In genomic region chr7:117119192-117119924, GRCh38 we compare ENCODE assay signal across 9 cellular contexts.
DNase-seq lines count a peak whose midpoint lies in the region; ATAC-seq and TF ChIP-seq lines count a peak whose summit lies in the region.
"Had no signal": no experiment of that assay in that cellular context is flagged by ENCODE, and none has a peak within 500 bp of the region (broad histone marks: within the 10 kb centered on the region; RNA-seq: fewer than 3 reads in every experiment).

No MANE protein-coding gene starts in this region.

- H3K4me3 ChIP-seq in MM.1S (ENCODE audit: low read length) (no peak overlapping the region), adipocyte (ENCODE audit: low read length) (no peak overlapping the region), left ventricle myocardium inferior (no peak overlapping the region)
- H3K4me3 ChIP-seq: BLaER1 had no signal

- intact Hi-C loops in left ventricle myocardium inferior (cut with micrococcal nuclease), result no loop called here

- H3K27me3 ChIP-seq in MM.1S (replicated peaks; ENCODE audit: insufficient read depth, low read length) (no peaks in the 10 kb centered on the region), adipocyte (replicated peaks; ENCODE audit: control insufficient read depth, insufficient read depth, low read length) (no peaks in the 10 kb centered on the region), left ventricle myocardium inferior (ENCODE audit: low read depth) (no peaks in the 10 kb centered on the region)
- H3K27me3 ChIP-seq: BLaER1 had no signal

- no peak for ATAC-seq in GM18520 (IDR thresholded peaks at IDR 0.05; ENCODE audit: unreplicated experiment)

- H3K9ac ChIP-seq in MM.1S (ENCODE audit: low read length), result no peak overlapping the region
- no peak overlapping the region for H3K9ac ChIP-seq in adipocyte (ENCODE audit: low read length)
- H3K9ac ChIP-seq: BLaER1 had no signal

- H3K4me2 ChIP-seq in MM.1S (ENCODE audit: low read depth, low read length), result no peak overlapping the region
- H3K4me2 ChIP-seq: BLaER1 had no signal

- no peak overlapping the region for H2AFZ ChIP-seq in MM.1S (ENCODE audit: low read length)

- H3K9me3 ChIP-seq in MM.1S (replicated peaks; ENCODE audit: insufficient read depth, low read length), result no peaks in the 10 kb centered on the region
- H3K9me3 ChIP-seq in adipocyte (ENCODE audit: control insufficient read depth, low read length), result no peaks in the 10 kb centered on the region
- no peaks in the 10 kb centered on the region for H3K9me3 ChIP-seq in left ventricle myocardium inferior (replicated peaks)
- H3K9me3 ChIP-seq: BLaER1 had no signal

- no peaks in the 10 kb centered on the region for H4K20me1 ChIP-seq in MM.1S (ENCODE audit: insufficient read depth, low read length)
- H4K20me1 ChIP-seq: BLaER1 had no signal

- no peaks in the 10 kb centered on the region for H3K9me2 ChIP-seq in MM.1S (replicated peaks; ENCODE audit: insufficient read depth, low read length)

- H3K4me1 ChIP-seq in MM.1S (ENCODE audit: low read length) (peaks cover 4% of the 10 kb centered on the region), adipocyte (ENCODE audit: control insufficient read depth, insufficient read depth, low read length) (peaks cover 3% of the 10 kb centered on the region), left ventricle myocardium inferior (peaks cover 29% of the 10 kb centered on the region)
- H3K4me1 ChIP-seq: BLaER1 had no signal

- peak; percentile 70 to 95 (median 85) for DNase-seq in NCI-H1417 (lab: John Stamatoyannopoulos, UW)
- no peak for DNase-seq in NCI-H1417 treated with DMSO at 0.1 percent for 48 hours (lab: John Stamatoyannopoulos, UW)
- DNase-seq in MM.1S, result peak; percentile 83
- DNase-seq in SKM-1 treated with dmso at 0.1 percent for 144 hours (lab: John Stamatoyannopoulos, UW; ENCODE audit: unreplicated experiment), result peak; percentile 60
- peak; percentile 93 for DNase-seq in adipocyte (ENCODE audit: low read depth)
- peak; percentile 72 for DNase-seq in left ventricle myocardium inferior
- peak; percentile 47 for DNase-seq in retina

- no peaks in the 10 kb centered on the region for H3K36me3 ChIP-seq in MM.1S (replicated peaks; ENCODE audit: insufficient read depth, low read length)
- H3K36me3 ChIP-seq in adipocyte (ENCODE audit: control insufficient read depth, insufficient read depth, low read length, severe bottlenecking), result no peaks in the 10 kb centered on the region
- H3K36me3 ChIP-seq in left ventricle myocardium inferior, result peaks cover 8% of the 10 kb centered on the region
- H3K36me3 ChIP-seq: BLaER1 had no signal

- peaks cover 2% of the 10 kb centered on the region for H3F3A ChIP-seq in MM.1S (ENCODE audit: insufficient read depth, low read length)

- peak; percentile 94 for TF ChIP-seq CTCF in MM.1S (IDR thresholded peaks at IDR 0.05; ENCODE audit: low read length)
- TF ChIP-seq CTCF in left ventricle myocardium inferior (IDR thresholded peaks at IDR 0.05; ENCODE audit: borderline replicate concordance), result peak; percentile 91

- H3K27ac ChIP-seq in MM.1S (ENCODE audit: low read length) (no peak overlapping the region), left ventricle myocardium inferior (replicated peaks) (no peak overlapping the region)
- H3K27ac ChIP-seq: BLaER1 had no signal

- H3K79me2 ChIP-seq in MM.1S (ENCODE audit: low read length), result no peaks in the 10 kb centered on the region
